ENCODE assay signal across 34 cellular contexts in the genomic region with DNA sequence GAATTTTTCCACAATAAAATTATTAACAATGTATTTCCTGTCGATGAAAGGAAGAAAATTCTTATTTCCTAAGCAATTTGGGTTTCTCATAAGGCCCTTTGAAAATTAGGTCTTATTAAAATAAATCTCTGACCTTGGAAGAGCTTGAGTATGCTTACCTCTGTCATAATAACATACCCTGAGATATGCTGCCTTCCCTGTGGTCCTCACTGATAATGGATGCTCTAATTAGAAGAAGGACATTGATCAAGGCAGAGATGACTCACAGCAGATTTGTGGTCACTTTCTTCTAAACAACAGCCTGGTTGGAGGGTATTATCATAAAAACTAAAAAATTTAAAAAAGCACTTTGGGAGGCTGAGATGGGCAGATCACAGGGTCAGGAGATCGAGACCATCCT.
"Had no signal": no experiment of that assay in that cellular context is flagged by ENCODE, and none has a peak within 500 bp of the region (broad histone marks: within the 10 kb centered on the region; RNA-seq: fewer than 3 reads in every experiment).

No MANE protein-coding gene starts in this region.

- DNase-seq: Karpas-422, Kasumi-1, MG63, MM.1S, MV-4-11, NCI-H1048, NCI-H1092, NCI-H1092 treated with DMSO at 0.1 percent for 48 hours, NCI-H1105, NCI-H1105 treated with DMSO at 0.1 percent for 48 hours, NCI-H1417, NCI-H1417 treated with DMSO at 0.1 percent for 48 hours, NCI-H1436, NCI-H1436 treated with DMSO at 0.1 percent for 48 hours, NCI-H146, NCI-H1694, NCI-H1694 treated with DMSO at 0.1 percent for 48 hours, NCI-H187, NCI-H187 treated with DMSO at 0.1 percent for 48 hours, NCI-H1930, NCI-H2029, NCI-H2029 treated with DMSO at 0.1 percent for 48 hours, NCI-H2081, NCI-H2081 treated with DMSO at 0.1 percent for 48 hours, NCI-H2107, NCI-H2171, NCI-H2171 treated with DMSO at 0.1 percent for 48 hours, NCI-H2227 treated with DMSO at 0.1 percent for 48 hours, NCI-H226, NCI-H345, NCI-H446, NCI-H446 treated with DMSO at 0.1 percent for 48 hours, NCI-H510A, NCI-H510A treated with DMSO at 0.1 percent for 48 hours had no signal

- H3K36me3 ChIP-seq: MG63 had no signal

- H3K27me3 ChIP-seq: MG63 had no signal

- H3K4me3 ChIP-seq: MG63 had no signal

- H3K9me3 ChIP-seq: MG63 had no signal
